10 cellular contexts compared by ENCODE assay signal in the genomic region with DNA sequence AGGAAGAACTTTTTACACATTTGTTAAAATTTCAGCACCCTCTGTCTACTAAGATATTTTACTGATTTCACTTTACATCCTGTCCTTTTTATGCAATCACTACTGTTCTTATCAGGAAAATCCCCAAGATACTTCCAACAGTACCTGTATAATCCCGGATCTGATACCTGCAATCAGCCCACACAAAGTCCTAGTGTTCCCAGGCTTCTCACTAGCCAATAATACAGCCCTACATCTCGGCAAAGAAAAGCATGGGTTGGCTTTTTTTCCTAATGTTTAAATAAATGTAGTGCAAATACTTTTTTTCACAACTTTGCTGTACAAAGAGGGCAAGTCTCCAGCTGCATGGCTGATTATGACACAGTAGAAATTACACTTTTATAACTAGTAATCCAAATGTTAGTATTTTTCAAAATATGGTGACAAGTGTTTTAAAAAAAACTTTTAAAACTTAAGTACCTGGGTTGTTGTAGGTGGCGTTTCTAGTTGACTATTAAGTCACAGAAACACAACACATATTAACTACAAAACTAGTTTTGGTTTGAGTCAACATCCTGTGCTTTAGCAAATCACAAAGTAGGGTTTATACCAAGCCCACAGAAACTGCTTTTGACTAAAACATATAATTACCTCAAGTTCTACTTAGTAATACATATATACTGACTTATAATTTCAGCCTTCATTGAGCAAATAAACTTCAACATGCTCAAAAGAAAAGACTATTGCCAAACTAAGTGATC. TPM values are rescaled to one million over a fixed set of nuclear protein-coding genes. Genes with fewer than 3 reads are reported as not detected.
DNase-seq lines count a peak whose midpoint lies in the region; ATAC-seq and TF ChIP-seq lines count a peak whose summit lies in the region.
"Had no signal": no experiment of that assay in that cellular context is flagged by ENCODE, and none has a peak within 500 bp of the region (broad histone marks: within the 10 kb centered on the region; RNA-seq: fewer than 3 reads in every experiment).

No MANE protein-coding gene starts in this region.

- no peak overlapping the region for H3K4me3 Mint-ChIP-seq in MCF 10A (ENCODE audit: unreplicated experiment)

- no peaks in the 10 kb centered on the region for H3K4me1 Mint-ChIP-seq in MCF 10A (ENCODE audit: insufficient read depth, unreplicated experiment)

- H3K27ac ChIP-seq in breast epithelium (no peak overlapping the region), SK-N-MC (peak overlapping the region; percentile 44), stomach (peak overlapping the region in 3 of 5 donors; percentile 9 to 25 (median 20))

- no peak for TF ChIP-seq EP300 in stomach (IDR thresholded peaks at IDR 0.05)

- H3K4me3 ChIP-seq in breast epithelium (no peak overlapping the region), SK-N-MC (no peak overlapping the region), stomach (no peak overlapping the region)

- H3K36me3 Mint-ChIP-seq in MCF 10A (ENCODE audit: insufficient read depth, unreplicated experiment): peaks cover 90% of the 10 kb centered on the region

- H3K9me3 Mint-ChIP-seq in MCF 10A (ENCODE audit: unreplicated experiment): no peaks in the 10 kb centered on the region

- CTCF ChIA-PET in MCF 10A (lab: Yijun Ruan, JAX): interaction anchor here (0.5 kb wide), 1 partner anchor 12 kb away, joined by 3 read pairs; no protein-coding TSS in a partner anchor

- TF ChIP-seq CTCF in MCF 10A (IDR thresholded peaks at IDR 0.05; ENCODE audit: unreplicated experiment) (no peak), breast epithelium (IDR thresholded peaks at IDR 0.05) (no peak), stomach (IDR thresholded peaks at IDR 0.05) (no peak)

- H3K27ac Mint-ChIP-seq in MCF 10A (ENCODE audit: low read depth, unreplicated experiment): no peak overlapping the region

- no peaks in the 10 kb centered on the region for H3K36me3 ChIP-seq in breast epithelium
- peaks cover 74% of the 10 kb centered on the region for H3K36me3 ChIP-seq in SK-N-MC (ENCODE audit: insufficient read depth, low read length)
- peaks cover 31 to 96% (median 87%) of the 10 kb centered on the region in 4 donors for H3K36me3 ChIP-seq in stomach

- H3K9me3 ChIP-seq in breast epithelium (no peaks in the 10 kb centered on the region), SK-N-MC (ENCODE audit: low read depth, low read length) (no peaks in the 10 kb centered on the region), stomach (no peaks in the 10 kb centered on the region)
- H3K9me3 ChIP-seq: BE2C had no signal

- WGBS in stomach, 5 donors: 18 to 53% (median 36%) methylated on average over 3 of the region's 3 CpGs

- ATAC-seq in HG02763 (IDR thresholded peaks at IDR 0.05; ENCODE audit: unreplicated experiment): peak; percentile 60

- DNase-seq in MCF 10A (ENCODE audit: unreplicated experiment) (no peak), breast epithelium (ENCODE audit: low spot score in 2 of 2) (no peak), SK-N-MC (ENCODE audit: low read depth, low spot score) (no peak), stomach (no peak), mucosa of gallbladder (ENCODE audit: low spot score) (no peak), RKO (ENCODE audit: low spot score) (no peak), ureter (ENCODE audit: low spot score) (no peak)
- DNase-seq: BE2C, erythroblast had no signal

- no peaks in the 10 kb centered on the region for H3K27me3 Mint-ChIP-seq in MCF 10A (ENCODE audit: insufficient read depth, unreplicated experiment)

- no peak overlapping the region for H3K9ac ChIP-seq in SK-N-MC (ENCODE audit: insufficient read length)

- intact Hi-C loops in MCF 10A (cut with micrococcal nuclease): no loop called here
- intact Hi-C loops in breast epithelium (cut with DNase I; ENCODE audit: low total_unique reads): no loop called here
- intact Hi-C loops in stomach (cut with DNase I; ENCODE audit: low total_unique reads): no loop called here

- POLR2A ChIA-PET in MCF 10A (lab: Yijun Ruan, JAX): interaction anchor here (0.6 to 2.9 kb wide), 2 partner anchors 10 to 99 kb away, joined by 3 to 16 read pairs; no protein-coding TSS in a partner anchor

- TF ChIP-seq POLR2A in breast epithelium (IDR thresholded peaks at IDR 0.05): no peak
- TF ChIP-seq POLR2A in stomach (IDR thresholded peaks at IDR 0.05): no peak

- H3K4me1 ChIP-seq in breast epithelium: no peaks in the 10 kb centered on the region
- H3K4me1 ChIP-seq in stomach: peaks cover 13 to 42% (median 26%) of the 10 kb centered on the region in 4 donors
- H3K4me1 ChIP-seq: BE2C had no signal

- H3K27me3 ChIP-seq in breast epithelium: no peaks in the 10 kb centered on the region
- H3K27me3 ChIP-seq in stomach: no peaks in the 10 kb centered on the region
- H3K27me3 ChIP-seq: BE2C had no signal

- TSS peak; percentile 6 for BruUV-seq in MCF 10A (replicated peaks; lab: Mats Ljungman, UMichigan)

RNA-seq across cellular contexts. Expression of a gene that starts 19.5 kb away (rescaled TPM):
- total RNA-seq in MCF 10A (2022) (33.4 and 38.5 TPM in 2 replicates), breast epithelium (10 to 100 TPM; 19.2 to 33.1 (median 23.9) TPM), stomach (10 to 100 TPM in 4 of 5 donors, 1 to 10 TPM in 1; 9.3 to 71.4 (median 25.3) TPM), mucosa of gallbladder (67.5 TPM), ureter (71.3 TPM)
- polyA plus RNA-seq in stomach: 10 to 100 TPM; 16.1 to 26.6 (median 21.3) TPM

RNA-seq across cellular contexts. Expression of a gene that starts 36.3 kb away (rescaled TPM):
- total RNA-seq in MCF 10A (2022) (34.7 and 34.8 TPM in 2 replicates), breast epithelium (100 to 1,000 TPM in 1 of 3 donors, 10 to 100 TPM in 2; 65.6 to 101 (median 75.4) TPM), stomach (100 to 1,000 TPM in 1 of 5 donors, 10 to 100 TPM in 4; 25.7 to 154 (median 48.4) TPM), mucosa of gallbladder (54.9 TPM), ureter (97.3 TPM)
- polyA plus RNA-seq in stomach: 10 to 100 TPM; 14.8 to 34.9 (median 17.6) TPM

Comparison
In these comparisons a context has a peak if more than half of its experiments do, and no peak if none do; other contexts are left out.
1. H3K27ac ChIP-seq: peak in SK-N-MC (single experiment) and stomach (3 of 5); none in breast epithelium (0 of 2).